33 cellular contexts compared by ENCODE assay signal in the genomic region with DNA sequence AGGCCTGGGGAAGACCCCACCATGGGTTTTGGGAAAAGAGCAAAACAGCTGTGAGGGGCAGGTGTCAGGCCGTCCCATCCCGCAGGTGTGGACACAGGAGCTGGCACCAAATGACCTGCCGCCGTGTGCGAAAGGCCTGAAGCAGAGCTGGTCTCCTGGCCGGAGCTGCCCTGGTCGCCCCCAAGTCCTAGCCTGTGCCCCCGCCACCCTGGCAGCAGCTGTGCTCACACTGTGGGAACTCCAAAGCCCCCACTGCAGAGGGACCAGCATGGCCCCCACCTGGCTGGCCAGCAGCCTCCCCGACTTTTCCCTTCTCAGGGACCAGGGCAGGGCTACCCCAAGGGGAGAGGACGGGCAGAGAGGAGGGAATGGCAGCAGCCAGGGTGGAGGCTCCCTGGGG.
"Had no signal": no experiment of that assay in that cellular context is flagged by ENCODE, and none has a peak within 500 bp of the region (broad histone marks: within the 10 kb centered on the region; RNA-seq: fewer than 3 reads in every experiment).

No MANE protein-coding gene starts in this region.

- H3K4me1 ChIP-seq: adrenal gland, body of pancreas, breast epithelium had no signal

- H3K36me3 ChIP-seq: adrenal gland, brain microvascular endothelial cell, breast epithelium had no signal

- FAIRE-seq: astrocyte, TTC549 had no signal

- H3K27me3 ChIP-seq: body of pancreas, brain microvascular endothelial cell had no signal

- DNase-seq: activated B cell treated with CpG ODN at 0.5 μM for 24 hours; activated CD4-positive, alpha-beta memory T cell treated with anti-CD3 and anti-CD28 coated beads for 36 hours; activated CD4-positive, alpha-beta T cell treated with anti-CD3 and anti-CD28 coated beads for 4 hours; activated CD4-positive, alpha-beta T cell treated with anti-CD3 and anti-CD28 coated beads, Interleukin-2, amount 10 ng/mL, durations not matched to agents 24 days and 14 days; activated CD4-positive, alpha-beta T cell treated with anti-CD3 and anti-CD28 coated beads, Interleukin-2, amount 50 U/mL, for 1 hour; activated CD4-positive, alpha-beta T cell treated with anti-CD3 and anti-CD28 coated beads, Interleukin-2, amount 50 U/mL, for 4 hours; activated CD4-positive, CD25-positive, alpha-beta regulatory T cell treated with anti-CD3 and anti-CD28 coated beads, Interleukin-2, amount 50 U/mL, for 72 hours; activated CD8-positive, alpha-beta memory T cell treated with anti-CD3 and anti-CD28 coated beads, Interleukin-2, amount 50 U/mL, for 4 hours; activated CD8-positive, alpha-beta T cell treated with anti-CD3 and anti-CD28 coated beads for 36 hours; activated effector memory CD4-positive, alpha-beta T cell treated with anti-CD3 and anti-CD28 coated beads, Interleukin-2, amount 50 U/mL, for 16 hours; activated gamma-delta T cell treated with Interleukin-2 at 50 U/mL for 16 hours; activated naive CD4-positive, alpha-beta T cell; activated naive CD4-positive, alpha-beta T cell treated with anti-CD3 and anti-CD28 coated beads for 36 hours; activated naive CD4-positive, alpha-beta T cell treated with anti-CD3 and anti-CD28 coated beads, Interleukin-2, amount 50 U/mL, for 16 hours; activated naive CD8-positive, alpha-beta T cell treated with anti-CD3 and anti-CD28 coated beads for 36 hours; activated T-cell treated with anti-CD3 and anti-CD28 coated beads for 4 hours; activated T-cell treated with anti-CD3 and anti-CD28 coated beads, Interleukin-2, amount 50 U/mL, for 1 hour; activated T-cell treated with anti-CD3 and anti-CD28 coated beads, Interleukin-2, amount 50 U/mL, for 4 hours; activated T-cell treated with anti-CD3 and anti-CD28 coated beads, Interleukin-2, amount 50 U/mL, for 72 hours; adrenal gland; amniotic stem cell; aorta; body of pancreas; brain microvascular endothelial cell; central memory CD4-positive, alpha-beta T cell; T-helper 2 cell; T-helper 9 cell had no signal

- H3K9me3 ChIP-seq: adrenal gland, body of pancreas, breast epithelium had no signal

- H3K27ac ChIP-seq: adrenal gland, body of pancreas, brain microvascular endothelial cell, breast epithelium, VCaP had no signal

- H3K4me3 ChIP-seq: adrenal gland, body of pancreas, breast epithelium had no signal

- ATAC-seq: activated CD8-positive, alpha-beta T cell treated with anti-CD3 and anti-CD28 coated beads for 36 hours; activated naive CD4-positive, alpha-beta T cell treated with anti-CD3 and anti-CD28 coated beads, Interleukin-2, amount 50 U/mL, for 72 hours; activated T-cell treated with anti-CD3 and anti-CD28 coated beads, Interleukin-2, amount 50 U/mL, for 4 hours; activated T-helper 17 cell treated with anti-CD3 and anti-CD28 coated beads, Interleukin-2, amount 50 U/mL, for 72 hours; body of pancreas had no signal
